18 cellular contexts compared by ENCODE assay signal in genomic region chr9:87818308-87818707, GRCh38.
A peak's percentile ranks its signal among the peaks of the same experiment; 100 is the strongest.
DNase-seq lines count a peak whose midpoint lies in the region; FAIRE-seq and TF ChIP-seq lines count a peak whose summit lies in the region.
"Had no signal": no experiment of that assay in that cellular context is flagged by ENCODE, and none has a peak within 500 bp of the region (broad histone marks: within the 10 kb centered on the region; RNA-seq: fewer than 3 reads in every experiment).

No MANE protein-coding gene starts in this region.

- H2BK15ac ChIP-seq in H9 (ENCODE audit: low read depth, low read length): no peak overlapping the region

- H3K4me2 ChIP-seq in mammary epithelial cell (ENCODE audit: insufficient read depth, low read depth, low read length) (no peak overlapping the region), H9 (ENCODE audit: insufficient read depth, insufficient read length, low read length) (no peak overlapping the region)
- H3K4me2 ChIP-seq: A549 had no signal

- no peak overlapping the region for H2BK12ac ChIP-seq in H9 (ENCODE audit: insufficient read length, low read depth, low read length)

- H3K36me3 Mint-ChIP-seq in MCF 10A (ENCODE audit: insufficient read depth, unreplicated experiment): no peaks in the 10 kb centered on the region
- H3K36me3 Mint-ChIP-seq in H9 (ENCODE audit: insufficient read depth in 1 of 3, low read depth in 3 of 3): no peaks in the 10 kb centered on the region

- H3K23ac ChIP-seq in H9 (ENCODE audit: insufficient read length, low read depth, low read length): no peak overlapping the region

- no peak overlapping the region for H3K4ac ChIP-seq in H9 (ENCODE audit: low read depth, low read length)

- DNase-seq in MCF 10A (ENCODE audit: unreplicated experiment) (peak; percentile 27), mammary epithelial cell (no peak), NCI-H69 (lab: John Stamatoyannopoulos, UW) (peak; percentile 9), left kidney (ENCODE audit: low read depth, low spot score) (peak; percentile 60), H9 (no peak), frontal cortex (ENCODE audit: low spot score in 2 of 2) (no peak), activated gamma-delta T cell treated with Interleukin-2 at 50 U/mL for 16 hours (no peak)
- DNase-seq: DMS153, EL, IMR-90, Kasumi-1, NCI-H1417 treated with DMSO at 0.1 percent for 48 hours, NCI-H1930, NCI-H2227 treated with DMSO at 0.1 percent for 48 hours, NCI-H526 had no signal

- H2BK5ac ChIP-seq in H9 (ENCODE audit: insufficient read length, low read length): no peak overlapping the region

- H4K20me1 ChIP-seq in mammary epithelial cell (ENCODE audit: insufficient read depth, low read length): no peaks in the 10 kb centered on the region
- H4K20me1 ChIP-seq in H9 (ENCODE audit: control insufficient read depth, insufficient read depth, insufficient read length): no peaks in the 10 kb centered on the region

- no peaks in the 10 kb centered on the region for H3K4me1 ChIP-seq in mammary epithelial cell (ENCODE audit: insufficient read depth, low read length)
- no peaks in the 10 kb centered on the region for H3K4me1 ChIP-seq in H9 (ENCODE audit: insufficient read depth, low read length)
- H3K4me1 ChIP-seq: A549 had no signal

- intact Hi-C loops in MCF 10A (cut with micrococcal nuclease): no loop called here
- intact Hi-C loops in mammary epithelial cell (cut with micrococcal nuclease): no loop called here

- H3K27me3 Mint-ChIP-seq in MCF 10A (ENCODE audit: insufficient read depth, unreplicated experiment) (no peaks in the 10 kb centered on the region), H9 (ENCODE audit: low read depth) (peaks cover 11% of the 10 kb centered on the region)

- H3K14ac ChIP-seq in H9 (ENCODE audit: insufficient read depth, low read length): no peak overlapping the region

- no peak overlapping the region for H2AK5ac ChIP-seq in H9 (ENCODE audit: insufficient read length, low read length)

- H3K27ac Mint-ChIP-seq in MCF 10A (ENCODE audit: low read depth, unreplicated experiment): no peak overlapping the region
- H3K27ac Mint-ChIP-seq in H9: no peak overlapping the region

- TF ChIP-seq CTCF in MCF 10A (IDR thresholded peaks at IDR 0.05; ENCODE audit: unreplicated experiment) (no peak), mammary epithelial cell (conservative IDR thresholded peaks at IDR 0.05 in 1 of 2, IDR thresholded peaks at IDR 0.05 in 1 of 2; ENCODE audit: extremely low read depth in 1 of 2, insufficient read depth in 1 of 2, low read depth in 1 of 2, low read length in 2 of 2) (no peak), H9 (conservative IDR thresholded peaks at IDR 0.05) (no peak)

- no peak overlapping the region for H3K4me3 Mint-ChIP-seq in MCF 10A (ENCODE audit: unreplicated experiment)
- no peak overlapping the region for H3K4me3 Mint-ChIP-seq in H9

- no peak overlapping the region for H2BK120ac ChIP-seq in H9 (ENCODE audit: low read depth, low read length, poor library complexity, severe bottlenecking)

- WGBS in mammary epithelial cell (ENCODE audit: low coverage, missing lambda C conversion rate): 75% methylated on average over 3 of the region's 3 CpGs
- WGBS in H9 (ENCODE audit: extremely low coverage, insufficient read length, low lambda C conversion rate): no CpG with 5 or more reads among the region's 3 CpGs

- H4K8ac ChIP-seq in H9 (replicated peaks; ENCODE audit: insufficient read length, low read depth, low read length): no peak overlapping the region

- no peak overlapping the region for H3K4me3 ChIP-seq in mammary epithelial cell (replicated peaks in 1 of 3; ENCODE audit: insufficient read depth in 1 of 3, low read depth in 2 of 3, low read length in 3 of 3)
- H3K4me3 ChIP-seq: A549 had no signal

- H3K18ac ChIP-seq in H9 (ENCODE audit: insufficient read length, low read depth, low read length): no peak overlapping the region

- no peak for FAIRE-seq in frontal cortex (lab: Jason Lieb, UNC)
- FAIRE-seq: A549, H1 had no signal

- no peaks in the 10 kb centered on the region for H3K9me3 Mint-ChIP-seq in MCF 10A (ENCODE audit: unreplicated experiment)
- H3K9me3 Mint-ChIP-seq in H9: no peaks in the 10 kb centered on the region

- H3K4me1 Mint-ChIP-seq in MCF 10A (ENCODE audit: insufficient read depth, unreplicated experiment) (no peaks in the 10 kb centered on the region), H9 (no peaks in the 10 kb centered on the region)

- no peaks in the 10 kb centered on the region for H3K23me2 ChIP-seq in H9 (ENCODE audit: insufficient read length, low read depth, low read length, poor library complexity, severe bottlenecking)

- dilution Hi-C loops in mammary epithelial cell (cut with HindIII; ENCODE audit: low sequenced_read_pairs): no loop called here

- CTCF ChIA-PET in MCF 10A (lab: Yijun Ruan, JAX): interaction anchor here (0.6 to 3.6 kb wide), 4 partner anchors 25 to 216 kb away, joined by 3 to 29 read pairs (median 4); partner anchors contain the start of gene CDK20
- CTCF ChIA-PET in mammary epithelial cell (lab: Charles Lee; ENCODE audit: low non-redundant PET): no interaction called here

- H3K9me3 ChIP-seq in mammary epithelial cell (replicated peaks; ENCODE audit: insufficient read depth, low read length) (no peaks in the 10 kb centered on the region), H9 (ENCODE audit: control insufficient read depth, low read depth, low read length) (no peaks in the 10 kb centered on the region)
- H3K9me3 ChIP-seq: A549 had no signal

- H4K5ac ChIP-seq in H9 (ENCODE audit: insufficient read length, low read depth, low read length): no peak overlapping the region

- in situ Hi-C loops in mammary epithelial cell (cut with MboI; ENCODE audit: low sequenced_read_pairs in 2 of 2): loop anchor here (10.0 to 25.0 kb wide), 2 partner anchors 481 to 484 kb away; no protein-coding TSS in a partner anchor

- H4K91ac ChIP-seq in H9 (ENCODE audit: insufficient read length, low read depth, low read length): no peak overlapping the region

- no peak overlapping the region for H3K27ac ChIP-seq in mammary epithelial cell (ENCODE audit: insufficient read depth, low read depth, low read length)
- no peak overlapping the region for H3K27ac ChIP-seq in H9 (ENCODE audit: insufficient read length, low read depth, low read length)
- H3K27ac ChIP-seq: A549, C4-2B had no signal

- no peaks in the 10 kb centered on the region for H3K36me3 ChIP-seq in mammary epithelial cell (ENCODE audit: insufficient read depth, low read length)

- H3K27me3 ChIP-seq in mammary epithelial cell (ENCODE audit: insufficient read depth, low read length) (peaks cover 4% of the 10 kb centered on the region), H9 (ENCODE audit: insufficient read depth, low read length) (no peaks in the 10 kb centered on the region)

- H2BK20ac ChIP-seq in H9 (ENCODE audit: low read depth, low read length, poor library complexity, severe bottlenecking): no peak overlapping the region

- H3K56ac ChIP-seq in H9 (ENCODE audit: insufficient read length, low read depth, low read length): no peak overlapping the region

- H3K79me1 ChIP-seq in H9 (ENCODE audit: insufficient read depth, low read depth, low read length, poor library complexity, severe bottlenecking): no peaks in the 10 kb centered on the region

- H3K9ac ChIP-seq in mammary epithelial cell (ENCODE audit: insufficient read depth, low read length) (no peak overlapping the region), H9 (ENCODE audit: extremely low read depth, insufficient read length, low read length) (no peak overlapping the region)

- H3K79me2 ChIP-seq in mammary epithelial cell (ENCODE audit: insufficient read depth, low read length): no peaks in the 10 kb centered on the region
- no peaks in the 10 kb centered on the region for H3K79me2 ChIP-seq in H9 (ENCODE audit: insufficient read depth, low read length)

- H2AFZ ChIP-seq in mammary epithelial cell (ENCODE audit: low read depth, low read length): no peak overlapping the region
- H2AFZ ChIP-seq in H9 (ENCODE audit: low read length): no peak overlapping the region

- no peak overlapping the region for H3T11ph ChIP-seq in H9 (ENCODE audit: low read length)

- no TSS peak for BruUV-seq in MCF 10A (replicated peaks; lab: Mats Ljungman, UMichigan)
- BruUV-seq in mammary epithelial cell (replicated peaks; lab: Mats Ljungman, UMichigan): no TSS peak

- POLR2A ChIA-PET in MCF 10A (lab: Yijun Ruan, JAX): interaction anchor here (1.6 kb wide), 1 partner anchor 92 kb away, joined by 4 read pairs; the partner anchor contains the start of gene CTSL

Comparison
In these comparisons a context has a peak if more than half of its experiments do, and no peak if none do; other contexts are left out.
1. DNase-seq: peak in MCF 10A (single experiment), NCI-H69 (single experiment) and left kidney (single experiment); none in mammary epithelial cell (single experiment), H9 (single experiment), frontal cortex (0 of 2) and activated gamma-delta T cell treated with Interleukin-2 at 50 U/mL for 16 hours (single experiment).